ENCODE assay signal across 10 cellular contexts in the genomic region with DNA sequence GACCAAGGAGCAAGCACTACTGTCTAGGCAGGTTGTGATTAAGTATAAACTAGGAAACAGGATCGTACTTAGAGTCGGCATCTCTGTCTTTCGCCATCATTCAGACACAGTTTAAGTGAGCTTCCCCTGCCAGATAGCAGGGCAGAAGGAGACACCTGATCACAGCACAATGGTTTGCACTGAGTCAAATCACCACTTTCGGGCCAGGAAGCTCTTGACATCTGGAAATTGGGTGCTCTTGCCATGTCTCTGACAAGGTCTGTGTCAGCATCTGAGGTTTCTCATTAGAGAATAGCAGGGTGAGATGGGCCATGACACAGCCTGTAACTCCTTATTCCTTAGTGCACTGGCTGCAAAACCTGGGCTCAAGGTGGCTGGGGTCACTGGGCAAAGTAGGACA. TPM values are rescaled to one million over a fixed set of nuclear protein-coding genes. Genes with fewer than 3 reads are reported as not detected.
DNase-seq lines count a peak whose midpoint lies in the region; ATAC-seq and TF ChIP-seq lines count a peak whose summit lies in the region.
"Had no signal": no experiment of that assay in that cellular context is flagged by ENCODE, and none has a peak within 500 bp of the region (broad histone marks: within the 10 kb centered on the region; RNA-seq: fewer than 3 reads in every experiment).

No MANE protein-coding gene starts in this region.

- peaks cover 28% of the 10 kb centered on the region for H3K36me3 ChIP-seq in neutrophil

- H3K4me1 ChIP-seq in neutrophil (ENCODE audit: control insufficient read depth in 1 of 2, insufficient read depth in 1 of 2, low read depth in 1 of 2, low read length in 1 of 2): peaks cover 35 to 52% of the 10 kb centered on the region in 2 experiments

- H3K27me3 Mint-ChIP-seq in activated T-helper 2 cell treated with anti-CD3 and anti-CD28 coated beads, Interferon-gamma antibody, Interleukin-2, Interleukin-4, amounts not matched to agents 10 μg/mL and 5 μg/mL and 100 μg/mL, durations not matched to agents 14 hours and 24 hours and 36 hours (ENCODE audit: low read depth): peaks cover 28% of the 10 kb centered on the region

- ATAC-seq in GM18867 (IDR thresholded peaks at IDR 0.05; ENCODE audit: unreplicated experiment) (peak; percentile 77), GM21576 (IDR thresholded peaks at IDR 0.05; ENCODE audit: unreplicated experiment) (peak; percentile 44), HG03521 (IDR thresholded peaks at IDR 0.05; ENCODE audit: unreplicated experiment) (peak; percentile 66)

- H3K9me3 Mint-ChIP-seq in activated T-helper 2 cell treated with anti-CD3 and anti-CD28 coated beads, Interferon-gamma antibody, Interleukin-2, Interleukin-4, amounts not matched to agents 10 μg/mL and 5 μg/mL and 100 μg/mL, durations not matched to agents 14 hours and 24 hours and 36 hours: no peaks in the 10 kb centered on the region
- H3K9me3 Mint-ChIP-seq: mesothelial cell of epicardium had no signal

- H3K27ac ChIP-seq in neutrophil: peak overlapping the region; percentile 35

- no peak for TF ChIP-seq CTCF in neutrophil (IDR thresholded peaks at IDR 0.05)

- no peak overlapping the region for H3K27ac Mint-ChIP-seq in activated T-helper 2 cell treated with anti-CD3 and anti-CD28 coated beads, Interferon-gamma antibody, Interleukin-2, Interleukin-4, amounts not matched to agents 10 μg/mL and 5 μg/mL and 100 μg/mL, durations not matched to agents 14 hours and 24 hours and 36 hours
- H3K27ac Mint-ChIP-seq: mesothelial cell of epicardium had no signal

- DNase-seq in activated T-helper 2 cell treated with anti-CD3 and anti-CD28 coated beads, Interferon-gamma antibody, Interleukin-2, Interleukin-4, amounts not matched to agents 10 μg/mL and 5 μg/mL and 100 μg/mL, durations not matched to agents 14 hours and 24 hours and 36 hours (ENCODE audit: low spot score): no peak
- no peak for DNase-seq in NCI-H2081 treated with DMSO at 0.1 percent for 48 hours (lab: John Stamatoyannopoulos, UW)
- DNase-seq in effector CD4-positive, alpha-beta T cell: no peak
- DNase-seq: hypothalamus, substantia nigra had no signal

- H3K9me3 ChIP-seq in neutrophil: no peaks in the 10 kb centered on the region

- H3K36me3 Mint-ChIP-seq in activated T-helper 2 cell treated with anti-CD3 and anti-CD28 coated beads, Interferon-gamma antibody, Interleukin-2, Interleukin-4, amounts not matched to agents 10 μg/mL and 5 μg/mL and 100 μg/mL, durations not matched to agents 14 hours and 24 hours and 36 hours (ENCODE audit: low read depth): no peaks in the 10 kb centered on the region
- H3K36me3 Mint-ChIP-seq: mesothelial cell of epicardium had no signal

- peaks cover 2% of the 10 kb centered on the region for H3K4me1 Mint-ChIP-seq in activated T-helper 2 cell treated with anti-CD3 and anti-CD28 coated beads, Interferon-gamma antibody, Interleukin-2, Interleukin-4, amounts not matched to agents 10 μg/mL and 5 μg/mL and 100 μg/mL, durations not matched to agents 14 hours and 24 hours and 36 hours (ENCODE audit: low read depth)
- H3K4me1 Mint-ChIP-seq: mesothelial cell of epicardium had no signal

- intact Hi-C loops in activated T-helper 2 cell treated with anti-CD3 and anti-CD28 coated beads, Interferon-gamma antibody, Interleukin-2, Interleukin-4, amounts not matched to agents 10 μg/mL and 5 μg/mL and 100 μg/mL, durations not matched to agents 14 hours and 24 hours and 36 hours (cut with micrococcal nuclease): no loop called here

- H3K27me3 ChIP-seq in neutrophil: no peaks in the 10 kb centered on the region

- H3K4me3 Mint-ChIP-seq in activated T-helper 2 cell treated with anti-CD3 and anti-CD28 coated beads, Interferon-gamma antibody, Interleukin-2, Interleukin-4, amounts not matched to agents 10 μg/mL and 5 μg/mL and 100 μg/mL, durations not matched to agents 14 hours and 24 hours and 36 hours (ENCODE audit: low read depth): no peak overlapping the region
- H3K4me3 Mint-ChIP-seq: mesothelial cell of epicardium had no signal

- H3K4me3 ChIP-seq in neutrophil (ENCODE audit: low read depth in 1 of 2, low read length in 1 of 2): no peak overlapping the region

RNA-seq across cellular contexts. Expression of a gene that starts 8.3 kb away (rescaled TPM):
- total RNA-seq in activated T-helper 2 cell treated with anti-CD3 and anti-CD28 coated beads, Interferon-gamma antibody, Interleukin-2, Interleukin-4, amounts not matched to agents 10 μg/mL and 5 μg/mL and 100 μg/mL, durations not matched to agents 14 hours and 24 hours and 36 hours: 0.21 and 0.30 TPM in 2 replicates
